ENCODE assay signal across 17 cellular contexts in the genomic region with DNA sequence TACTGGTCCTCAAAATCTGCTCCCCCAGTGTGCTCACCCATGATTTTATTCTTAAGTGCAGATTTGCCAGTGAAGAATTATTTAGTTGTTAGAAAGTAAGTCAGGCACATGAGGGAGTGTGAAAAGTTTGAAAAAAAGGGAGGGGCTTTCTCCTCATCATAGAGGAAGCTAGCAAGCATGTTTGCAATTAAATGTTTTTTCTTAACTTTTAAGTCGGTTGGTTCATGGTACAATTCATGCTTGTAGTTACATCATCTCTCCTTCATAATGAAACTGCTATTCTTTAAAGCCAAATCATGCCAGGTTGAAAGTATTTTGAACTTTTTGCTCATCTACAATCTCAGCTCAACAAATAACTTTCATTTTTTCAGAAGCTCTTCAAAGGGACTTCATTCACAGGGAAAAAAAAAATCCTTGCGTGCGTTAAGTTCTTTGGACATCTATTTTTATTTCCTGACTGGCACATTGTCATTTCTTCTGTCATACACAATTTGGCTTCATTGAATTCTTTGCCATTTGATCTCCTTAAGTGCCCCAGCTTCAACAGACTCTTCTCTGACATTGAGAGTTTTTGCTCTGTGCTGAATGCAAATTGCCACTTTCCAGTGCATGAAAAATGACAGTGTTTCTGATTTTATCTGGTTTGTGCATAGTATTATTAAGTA.
"Had no signal": no experiment of that assay in that cellular context is flagged by ENCODE, and none has a peak within 500 bp of the region (broad histone marks: within the 10 kb centered on the region; RNA-seq: fewer than 3 reads in every experiment).

No MANE protein-coding gene starts in this region.

- H3K27me3 ChIP-seq: suprapubic skin had no signal

- H3K27me3 Mint-ChIP-seq: naive B cell, type B pancreatic cell had no signal

- H3K4me1 Mint-ChIP-seq: naive B cell had no signal

- H3K9me3 Mint-ChIP-seq: effector memory CD8-positive, alpha-beta T cell; type B pancreatic cell had no signal

- DNase-seq: activated T-cell treated with anti-CD3 and anti-CD28 coated beads, Interleukin-2, amount 50 U/mL, for 1 hour; anterior cingulate cortex; cortex of kidney; effector memory CD8-positive, alpha-beta T cell; islet precursor cell; midbrain; naive B cell; nucleus accumbens; stimulated activated CD4-positive, alpha-beta T cell treated with anti-CD3 and anti-CD28 coated beads, Interleukin-4, amount 100 ng/mL, for 24 hours; stimulated activated naive CD4-positive, alpha-beta T cell; SW 1271 had no signal

- H3K27ac Mint-ChIP-seq: activated naive CD8-positive, alpha-beta T cell; effector memory CD8-positive, alpha-beta T cell; naive B cell; type B pancreatic cell had no signal

- H3K9me3 ChIP-seq: suprapubic skin had no signal

- H3K4me3 ChIP-seq: suprapubic skin had no signal

- H3K4me3 Mint-ChIP-seq: activated naive CD8-positive, alpha-beta T cell; effector memory CD8-positive, alpha-beta T cell; naive B cell; type B pancreatic cell had no signal

- ATAC-seq: activated CD4-positive, CD25-positive, alpha-beta regulatory T cell treated with anti-CD3 and anti-CD28 coated beads, Interleukin-2, amount 50 U/mL, for 24 hours; effector memory CD8-positive, alpha-beta T cell; left lobe of liver had no signal

- H3K36me3 Mint-ChIP-seq: activated naive CD8-positive, alpha-beta T cell; naive B cell; type B pancreatic cell had no signal

- H3K36me3 ChIP-seq: suprapubic skin had no signal

- H3K27ac ChIP-seq: epithelial cell of prostate, suprapubic skin had no signal
